Comparison of ENCODE assay signal across 8 cellular contexts in the genomic region with DNA sequence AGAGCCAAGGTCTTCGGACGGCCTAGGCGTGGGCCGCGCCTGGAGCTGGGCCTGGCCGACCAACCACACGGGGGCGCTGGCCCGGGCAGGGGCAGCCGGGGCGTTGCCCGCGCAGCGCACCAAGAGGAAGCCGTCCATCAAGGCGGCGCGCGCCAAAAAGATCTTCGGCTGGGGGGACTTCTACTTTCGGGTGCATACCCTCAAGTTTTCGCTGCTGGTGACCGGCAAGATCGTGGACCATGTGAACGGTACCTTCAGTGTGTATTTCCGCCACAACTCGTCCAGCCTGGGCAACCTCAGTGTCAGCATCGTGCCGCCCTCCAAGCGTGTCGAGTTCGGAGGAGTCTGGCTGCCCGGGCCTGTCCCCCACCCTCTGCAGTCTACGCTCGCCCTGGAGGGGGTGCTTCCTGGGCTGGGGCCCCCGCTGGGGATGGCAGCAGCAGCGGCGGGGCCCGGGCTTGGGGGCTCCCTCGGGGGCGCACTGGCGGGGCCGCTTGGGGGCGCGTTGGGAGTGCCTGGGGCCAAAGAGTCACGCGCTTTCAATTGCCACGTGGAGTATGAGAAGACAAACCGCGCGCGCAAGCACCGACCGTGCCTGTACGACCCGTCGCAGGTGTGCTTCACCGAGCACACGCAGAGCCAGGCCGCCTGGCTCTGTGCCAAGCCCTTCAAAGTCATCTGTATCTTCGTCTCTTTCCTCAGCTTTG. TPM values are rescaled to one million over a fixed set of nuclear protein-coding genes. Genes with fewer than 3 reads are reported as not detected.
DNase-seq lines count a peak whose midpoint lies in the region; TF ChIP-seq lines count a peak whose summit lies in the region.

No MANE protein-coding gene starts in this region.

- H3K36me3 ChIP-seq in stomach = no peaks in the 10 kb centered on the region

- TF ChIP-seq CTCF in GM13976 (IDR thresholded peaks at IDR 0.05; ENCODE audit: borderline replicate concordance, control extremely low read depth, extremely low read depth, insufficient read depth, missing control alignments) (peak; percentile 59), stomach (IDR thresholded peaks at IDR 0.05) (peak in 3 of 7 experiments; percentile 38 to 71 (median 61))

- in situ Hi-C loops in GM13976 (cut with MboI; ENCODE audit: low sequenced_read_pairs, unreplicated experiment) = no loop called here

- intact Hi-C loops in stomach (cut with DNase I; ENCODE audit: low total_unique reads) (no loop called here), head of caudate nucleus (cut with DNase I) (loop anchor here (10.0 kb wide), 1 partner anchor 230 kb away; a partner anchor contains a TSS)

- no peak for TF ChIP-seq EP300 in stomach (IDR thresholded peaks at IDR 0.05)

- peaks cover 15 to 43% (median 35%) of the 10 kb centered on the region in 4 donors for H3K4me1 ChIP-seq in stomach

- H3K27ac ChIP-seq in stomach = no peak overlapping the region
- no peak overlapping the region for H3K27ac ChIP-seq in caudate nucleus (ENCODE audit: low read depth, low read length)

- no peak for TF ChIP-seq POLR2A in stomach (IDR thresholded peaks at IDR 0.05)

- DNase-seq in GM13976 (ENCODE audit: low spot score) (peak; percentile 71), NOMO-1 treated with DMSO at 0.1 percent for 48 hours (lab: John Stamatoyannopoulos, UW; ENCODE audit: unreplicated experiment) (peak; percentile 33), iris pigment epithelial cell (ENCODE audit: low read depth) (peak; percentile 24), stomach (peak; percentile 64), head of caudate nucleus (no peak), caudate nucleus (lab: John Stamatoyannopoulos, UW) (no peak), kidney tubule cell (ENCODE audit: low spot score) (no peak)
- DNase-seq in activated naive CD4-positive, alpha-beta T cell treated with anti-CD3 and anti-CD28 coated beads, Interleukin-2, amount 50 U/mL, for 16 hours = peak; percentile 67

- no peaks in the 10 kb centered on the region for H3K9me3 ChIP-seq in stomach

- H3K4me3 ChIP-seq in stomach = peak overlapping the region in 1 of 4 donors; percentile 39

- peaks cover 37 to 74% (median 71%) of the 10 kb centered on the region in 3 donors for H3K27me3 ChIP-seq in stomach

- 4 to 22% (median 8%) methylated on average over 21 to 61 of the region's 61 CpGs for WGBS in stomach, 5 donors

RNA-seq across cellular contexts. Expression of a gene that starts 4.4 kb away (rescaled TPM):
- total RNA-seq in stomach = 10 to 100 TPM; 26.1 to 93.7 (median 77.8) TPM
- 10 to 100 TPM; 54.6 to 59.0 (median 57.1) TPM for polyA plus RNA-seq in stomach

RNA-seq across cellular contexts. Expression of a gene that starts 8.5 kb away (rescaled TPM):
- total RNA-seq in stomach = under 1 TPM in 1 of 5 donors, not detected in 4; 0.18 TPM
- under 1 TPM in 2 of 3 donors, not detected in 1; 0.30 to 0.44 TPM for polyA plus RNA-seq in stomach

RNA-seq across cellular contexts. Expression of a gene that starts 25.9 kb away (rescaled TPM):
- 1 to 10 TPM in 2 of 5 donors, under 1 TPM in 2, not detected in 1; 0.55 to 5.1 (median 1.6) TPM for total RNA-seq in stomach
- 1 to 10 TPM; 1.3 to 3.8 (median 3.5) TPM for polyA plus RNA-seq in stomach

Comparison
In these comparisons a context has a peak if more than half of its experiments do, and no peak if none do; other contexts are left out.
1. DNase-seq: peak in GM13976 (single experiment), NOMO-1 treated with DMSO at 0.1 percent for 48 hours (single experiment), activated naive CD4-positive, alpha-beta T cell treated with anti-CD3 and anti-CD28 coated beads, Interleukin-2, amount 50 U/mL, for 16 hours (single experiment), iris pigment epithelial cell (single experiment) and stomach (single experiment); none in head of caudate nucleus (0 of 42), caudate nucleus (0 of 61) and kidney tubule cell (single experiment).